8 cellular contexts compared by ENCODE assay signal in the genomic region with DNA sequence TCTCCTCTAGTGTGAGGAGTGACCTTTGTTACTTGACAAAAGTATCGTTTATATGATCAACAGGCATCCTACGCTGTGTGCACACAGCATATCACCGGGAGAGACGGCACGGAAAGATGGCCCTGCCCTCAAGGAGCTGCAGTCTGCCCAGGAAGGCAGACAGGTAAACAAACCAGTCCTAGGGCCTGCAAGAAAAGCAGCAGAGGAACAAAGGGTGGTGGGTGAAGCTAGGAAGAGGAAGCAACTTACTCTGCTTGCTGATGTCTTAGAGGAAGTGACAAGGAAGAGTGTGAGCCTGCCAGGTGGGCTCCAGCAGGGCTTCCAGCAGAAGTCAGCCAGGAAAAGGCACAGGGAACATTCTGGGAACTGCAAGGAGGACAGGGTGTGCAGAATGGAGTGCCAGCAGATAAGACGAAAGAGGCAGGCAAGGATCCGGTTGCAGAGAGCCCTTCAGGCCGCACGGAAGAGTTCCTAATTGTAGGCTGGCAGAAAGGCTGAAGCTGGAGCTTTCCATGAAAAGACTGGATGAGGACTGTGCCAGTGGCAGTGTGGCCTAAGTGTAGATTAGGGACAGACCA.
DNase-seq lines count a peak whose midpoint lies in the region; ATAC-seq and TF ChIP-seq lines count a peak whose summit lies in the region.

No MANE protein-coding gene starts in this region.

- peak overlapping the region; percentile 99 for H3K27ac Mint-ChIP-seq in stimulated activated naive B cell treated with anti-CD40 and anti-IgM and Interleukin-4, amounts not matched to agents 10 μg/mL and 1 μg/mL and 100 μg/mL, for 72 hours

- peaks cover 42 to 54% of the 10 kb centered on the region in 2 donors for H3K4me1 Mint-ChIP-seq in stimulated activated naive B cell treated with anti-CD40 and anti-IgM and Interleukin-4, amounts not matched to agents 10 μg/mL and 1 μg/mL and 100 μg/mL, for 72 hours

- H3K4me3 Mint-ChIP-seq in stimulated activated naive B cell treated with anti-CD40 and anti-IgM and Interleukin-4, amounts not matched to agents 10 μg/mL and 1 μg/mL and 100 μg/mL, for 72 hours, result peak overlapping the region; percentile 92 to 96

- TF ChIP-seq CTCF in choroid plexus epithelial cell (conservative IDR thresholded peaks at IDR 0.05; ENCODE audit: low read depth, low read length), result no peak
- TF ChIP-seq CTCF in right lobe of liver (IDR thresholded peaks at IDR 0.05), result no peak

- no peaks in the 10 kb centered on the region for H3K27me3 Mint-ChIP-seq in stimulated activated naive B cell treated with anti-CD40 and anti-IgM and Interleukin-4, amounts not matched to agents 10 μg/mL and 1 μg/mL and 100 μg/mL, for 72 hours

- H3K4me3 ChIP-seq in HUES64 (ENCODE audit: low read length) (peak overlapping the region; percentile 70), choroid plexus epithelial cell (ENCODE audit: low read depth, low read length) (peak overlapping the region; percentile 72), right lobe of liver (peak overlapping the region; percentile 64 to 70 (median 66))

- intact Hi-C loops in right lobe of liver (cut with DNase I), result no loop called here

- H3K9me3 ChIP-seq in HUES64 (ENCODE audit: insufficient read depth, low read depth, low read length) (no peaks in the 10 kb centered on the region), right lobe of liver (no peaks in the 10 kb centered on the region)

- H3K36me3 ChIP-seq in HUES64 (ENCODE audit: insufficient read depth, low read length) (peaks cover 22% of the 10 kb centered on the region), right lobe of liver (no peaks in the 10 kb centered on the region)

- H3K9ac ChIP-seq in HUES64 (ENCODE audit: low read depth, low read length), result peak overlapping the region; percentile 74

- WGBS in HUES64, result 30% methylated on average over 9 of the region's 9 CpGs
- WGBS in right lobe of liver (ENCODE audit: insufficient coverage, low coverage, low lambda C conversion rate, missing lambda C conversion rate), result 39% methylated on average over 9 of the region's 9 CpGs

- peak in 3 of 4 donors; percentile 2 to 8 (median 5) for ATAC-seq in right lobe of liver
- ATAC-seq in stimulated activated naive B cell treated with anti-CD40 and anti-IgM and Interleukin-4, amounts not matched to agents 10 μg/mL and 1 μg/mL and 100 μg/mL, for 72 hours (replicated peaks), result peak in 1 of 2 donors; percentile 74
- no peak for ATAC-seq in GM19452 (IDR thresholded peaks at IDR 0.05; ENCODE audit: unreplicated experiment)

- peak; percentile 86 for DNase-seq in ELF-1 (ENCODE audit: low read depth, low spot score)
- peak; percentile 31 for DNase-seq in UCSD-AML1 (lab: John Stamatoyannopoulos, UW; ENCODE audit: unreplicated experiment)
- peak; percentile 52 for DNase-seq in choroid plexus epithelial cell (ENCODE audit: low read depth)
- DNase-seq in right lobe of liver, result peak in 1 of 3 donors; percentile 60
- peak; percentile 46 for DNase-seq in stimulated activated naive B cell treated with anti-CD40 and anti-IgM and Interleukin-4, amounts not matched to agents 10 μg/mL and 1 μg/mL and 100 μg/mL, for 72 hours
- DNase-seq in GOT3 (lab: John Stamatoyannopoulos, UW), result no peak

- H3K27me3 ChIP-seq in HUES64 (ENCODE audit: insufficient read depth, low read length) (no peaks in the 10 kb centered on the region), right lobe of liver (no peaks in the 10 kb centered on the region)

- H3K27ac ChIP-seq in HUES64 (ENCODE audit: low read depth, low read length), result peak overlapping the region; percentile 96
- peak overlapping the region; percentile 63 to 96 (median 93) for H3K27ac ChIP-seq in right lobe of liver

- H3K4me1 ChIP-seq in HUES64 (ENCODE audit: insufficient read depth, low read length), result peaks cover 45% of the 10 kb centered on the region
- H3K4me1 ChIP-seq in right lobe of liver, result peaks cover 0 to 30% (median 3%) of the 10 kb centered on the region in 4 donors

- no peak for TF ChIP-seq POLR2A in right lobe of liver (IDR thresholded peaks at IDR 0.05)

- peaks cover 5 to 6% of the 10 kb centered on the region in 2 donors for H3K9me3 Mint-ChIP-seq in stimulated activated naive B cell treated with anti-CD40 and anti-IgM and Interleukin-4, amounts not matched to agents 10 μg/mL and 1 μg/mL and 100 μg/mL, for 72 hours

- H3K36me3 Mint-ChIP-seq in stimulated activated naive B cell treated with anti-CD40 and anti-IgM and Interleukin-4, amounts not matched to agents 10 μg/mL and 1 μg/mL and 100 μg/mL, for 72 hours, result peaks cover 25 to 27% of the 10 kb centered on the region in 2 donors
